18 cellular contexts compared by ENCODE assay signal in the genomic region with DNA sequence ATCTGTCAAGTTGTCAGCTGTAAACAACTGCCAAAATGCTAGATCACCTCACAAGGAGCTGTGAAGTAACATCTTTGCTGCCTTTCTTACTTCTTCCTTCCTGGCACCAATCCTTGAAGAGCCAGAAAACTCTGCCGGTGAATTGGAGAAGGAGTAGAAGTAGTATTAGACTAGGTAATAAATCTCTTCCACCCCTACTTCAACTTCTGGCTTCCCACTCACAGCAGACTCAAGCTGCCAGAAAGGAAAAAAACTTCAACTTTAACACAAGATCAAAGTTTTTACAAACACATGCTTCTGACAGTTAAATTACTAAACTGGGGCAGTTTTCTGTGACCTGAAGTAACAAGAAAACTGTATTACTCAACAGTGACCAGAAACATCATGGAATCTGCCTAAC.
DNase-seq lines count a peak whose midpoint lies in the region; ATAC-seq, FAIRE-seq and TF ChIP-seq lines count a peak whose summit lies in the region.
"Had no signal": no experiment of that assay in that cellular context is flagged by ENCODE, and none has a peak within 500 bp of the region (broad histone marks: within the 10 kb centered on the region; RNA-seq: fewer than 3 reads in every experiment).

No MANE protein-coding gene starts in this region.

- CTCF ChIA-PET in K562 (lab: Yijun Ruan, JAX; ENCODE audit: low intra/inter-chr PET ratio) (no interaction called here), WTC11 (lab: Charles Lee) (no interaction called here)

- no peak for TF ChIP-seq CTCF in K562 (IDR thresholded peaks at IDR 0.05 in 2 of 3, conservative IDR thresholded peaks at IDR 0.05 in 1 of 3; ENCODE audit: insufficient read depth in 2 of 3, low read depth in 1 of 3, low read length in 3 of 3)
- TF ChIP-seq CTCF in WTC11 (IDR thresholded peaks at IDR 0.05) = no peak

- no peak for ATAC-seq in K562
- ATAC-seq in GM21737 (IDR thresholded peaks at IDR 0.05; ENCODE audit: unreplicated experiment) = no peak
- ATAC-seq in WTC11 = no peak
- no peak for ATAC-seq in stimulated activated effector memory CD8-positive, alpha-beta T cell treated with anti-CD3 and anti-CD28 coated beads, Interleukin-12 subunit alpha, Interleukin-12 subunit beta, amount 100 ng/mL, for 72 hours
- ATAC-seq: A549; activated T-cell treated with anti-CD3 and anti-CD28 coated beads, Interleukin-2, amount 50 U/mL, for 4 hours; left colon; SK-N-SH treated with all-trans-retinoic acid at 6 μM for 48 hours had no signal

- DNase-seq in AG08395 (ENCODE audit: low spot score) (peak; percentile 7), KBM-7 (peak; percentile 49), K562 (ENCODE audit: extremely low read depth in 1 of 4, low spot score in 3 of 4) (no peak), mesenchymal stem cell (peak; percentile 38), RCC 7860 (ENCODE audit: low spot score) (no peak), WTC11 (ENCODE audit: low spot score) (no peak)
- no peak for DNase-seq in stimulated activated effector memory CD8-positive, alpha-beta T cell treated with anti-CD3 and anti-CD28 coated beads, Interleukin-12 subunit alpha, Interleukin-12 subunit beta, amount 100 ng/mL, for 72 hours (ENCODE audit: low spot score in 2 of 2)
- DNase-seq: activated T-cell treated with anti-CD3 and anti-CD28 coated beads, Interleukin-2, amount 50 U/mL, for 4 hours; amniotic stem cell; head of caudate nucleus; left colon; NCI-H1694 treated with DMSO at 0.1 percent for 48 hours; stimulated activated CD4-positive, alpha-beta T cell treated with anti-CD3 and anti-CD28 coated beads, Interleukin-12 subunit alpha, Interleukin-12 subunit beta, amount 100 ng/mL, for 4 hours; transverse colon had no signal

- H2AFZ ChIP-seq in K562 (ENCODE audit: low read depth, low read length) (peak overlapping the region; percentile 64), mesenchymal stem cell (ENCODE audit: low read depth, low read length) (no peak overlapping the region)

- H3K14ac ChIP-seq in mesenchymal stem cell (ENCODE audit: low read length in 2 of 2) = no peak overlapping the region

- H3K79me1 ChIP-seq in mesenchymal stem cell (replicated peaks; ENCODE audit: low read length, poor library complexity, severe bottlenecking) = no peaks in the 10 kb centered on the region

- in situ Hi-C loops in KBM-7 (cut with MboI; ENCODE audit: low pct_unique_long_range_greater_than_20kb, low sequenced_read_pairs) = no loop called here
- in situ Hi-C loops in K562 (cut with MboI) = no loop called here

- no peak overlapping the region for H3K23ac ChIP-seq in mesenchymal stem cell (ENCODE audit: low read length in 2 of 2)

- H3K27me3 Mint-ChIP-seq in WTC11 (ENCODE audit: low read depth) = no peaks in the 10 kb centered on the region
- H3K27me3 Mint-ChIP-seq: IgD-negative memory B cell had no signal

- H3K18ac ChIP-seq in mesenchymal stem cell (ENCODE audit: low read depth in 1 of 2, low read length in 2 of 2) = peak overlapping the region in 1 of 2 experiments; percentile 70

- H3K4me3 Mint-ChIP-seq in WTC11 = no peak overlapping the region
- no peak overlapping the region for H3K4me3 Mint-ChIP-seq in stimulated activated effector memory CD8-positive, alpha-beta T cell treated with anti-CD3 and anti-CD28 coated beads, Interleukin-12 subunit alpha, Interleukin-12 subunit beta, amount 100 ng/mL, for 72 hours
- H3K4me3 Mint-ChIP-seq: activated T-cell treated with anti-CD3 and anti-CD28 coated beads, Interleukin-2, amount 50 U/mL, for 4 hours; IgD-negative memory B cell had no signal

- no peak overlapping the region for H2BK12ac ChIP-seq in mesenchymal stem cell (ENCODE audit: low read length in 2 of 2)

- H3K27me3 ChIP-seq in K562 (ENCODE audit: control insufficient read depth in 2 of 2, insufficient read depth in 2 of 2, low read length in 2 of 2) (no peaks in the 10 kb centered on the region), mesenchymal stem cell (ENCODE audit: control insufficient read depth in 1 of 2, insufficient read depth in 1 of 2, low read length in 2 of 2) (no peaks in the 10 kb centered on the region)
- H3K27me3 ChIP-seq: transverse colon had no signal

- 0 out of 2 replicates have a peak, but pooled peaks cover 2% of the 10 kb centered on the region for H3K36me3 Mint-ChIP-seq in WTC11
- H3K36me3 Mint-ChIP-seq in stimulated activated effector memory CD8-positive, alpha-beta T cell treated with anti-CD3 and anti-CD28 coated beads, Interleukin-12 subunit alpha, Interleukin-12 subunit beta, amount 100 ng/mL, for 72 hours = no peaks in the 10 kb centered on the region
- H3K36me3 Mint-ChIP-seq: IgD-negative memory B cell had no signal

- no peaks in the 10 kb centered on the region for H3K36me3 ChIP-seq in K562 (ENCODE audit: control insufficient read depth, insufficient read depth, low read length)
- H3K36me3 ChIP-seq in mesenchymal stem cell (ENCODE audit: control insufficient read depth in 1 of 2, insufficient read depth in 2 of 2, low read depth in 1 of 2, low read length in 2 of 2) = no peaks in the 10 kb centered on the region
- H3K36me3 ChIP-seq: transverse colon had no signal

- H2AK5ac ChIP-seq in mesenchymal stem cell (ENCODE audit: low read length, severe bottlenecking) = no peak overlapping the region

- H3K9me3 ChIP-seq in K562 (replicated peaks; ENCODE audit: control insufficient read depth, insufficient read depth, low read depth, low read length) = no peaks in the 10 kb centered on the region
- H3K9me3 ChIP-seq in mesenchymal stem cell (ENCODE audit: control insufficient read depth, low read length) = no peaks in the 10 kb centered on the region
- H3K9me3 ChIP-seq: A549, transverse colon had no signal

- peak; percentile 11 for FAIRE-seq in K562 (lab: Jason Lieb, UNC)
- FAIRE-seq in RCC 7860 (lab: Jason Lieb, UNC) = no peak
- FAIRE-seq: A549 had no signal

- H2BK5ac ChIP-seq in mesenchymal stem cell (ENCODE audit: low read depth, low read length, poor library complexity, severe bottlenecking) = no peak overlapping the region

- peaks cover 5% of the 10 kb centered on the region for H3K9me3 Mint-ChIP-seq in WTC11
- H3K9me3 Mint-ChIP-seq in stimulated activated effector memory CD8-positive, alpha-beta T cell treated with anti-CD3 and anti-CD28 coated beads, Interleukin-12 subunit alpha, Interleukin-12 subunit beta, amount 100 ng/mL, for 72 hours = peaks cover 4% of the 10 kb centered on the region
- H3K9me3 Mint-ChIP-seq: activated T-cell treated with anti-CD3 and anti-CD28 coated beads, Interleukin-2, amount 50 U/mL, for 4 hours; IgD-negative memory B cell had no signal

- H3K27ac Mint-ChIP-seq in WTC11 = no peak overlapping the region
- H3K27ac Mint-ChIP-seq in stimulated activated effector memory CD8-positive, alpha-beta T cell treated with anti-CD3 and anti-CD28 coated beads, Interleukin-12 subunit alpha, Interleukin-12 subunit beta, amount 100 ng/mL, for 72 hours = no peak overlapping the region
- H3K27ac Mint-ChIP-seq: IgD-negative memory B cell had no signal

- H3K4me2 ChIP-seq in K562 (ENCODE audit: insufficient read depth, low read length) (no peak overlapping the region), mesenchymal stem cell (ENCODE audit: low read length, poor library complexity, severe bottlenecking) (no peak overlapping the region)

- BruUV-seq in K562 (replicated peaks; lab: Mats Ljungman, UMichigan) = no TSS peak

- intact Hi-C loops in K562 (cut with micrococcal nuclease) = no loop called here

- H3K27ac ChIP-seq in K562 (ENCODE audit: extremely low read depth, low read depth, low read length) (no peak overlapping the region), mesenchymal stem cell (ENCODE audit: low read length, poor library complexity, severe bottlenecking) (peak overlapping the region; percentile 32)
- H3K27ac ChIP-seq: A549, transverse colon had no signal

- H3K9me1 ChIP-seq in K562 (ENCODE audit: control insufficient read depth, insufficient read depth, low read length) = no peaks in the 10 kb centered on the region

- no peak overlapping the region for H2BK15ac ChIP-seq in mesenchymal stem cell (ENCODE audit: low read depth, poor library complexity, severe bottlenecking)

- no peak overlapping the region for H3K9ac ChIP-seq in K562 (ENCODE audit: insufficient read depth in 1 of 2, low read depth in 2 of 2, low read length in 2 of 2)
- no peak overlapping the region for H3K9ac ChIP-seq in mesenchymal stem cell (ENCODE audit: low read length)

- H3K79me2 ChIP-seq in K562 (ENCODE audit: control insufficient read depth, insufficient read depth, low read length) = no peaks in the 10 kb centered on the region

- 0 out of 5 replicates have a peak, but pooled peaks cover 0 to 13% of the 10 kb centered on the region in 2 experiments for H3K4me1 ChIP-seq in K562 (replicated peaks in 1 of 2; ENCODE audit: control insufficient read depth in 2 of 2, insufficient read depth in 2 of 2, low read length in 2 of 2)
- peaks cover 5% of the 10 kb centered on the region for H3K4me1 ChIP-seq in mesenchymal stem cell (ENCODE audit: control insufficient read depth, insufficient read depth, low read depth, low read length)

- no peak overlapping the region for H4K8ac ChIP-seq in mesenchymal stem cell (ENCODE audit: low read length)

- POLR2A ChIA-PET in K562 (lab: Yijun Ruan, JAX) = interaction anchor here (0.6 to 1.0 kb wide), 2 partner anchors 14 to 393 kb away, joined by 3 read pairs; no protein-coding TSS in a partner anchor
- POLR2A ChIA-PET in WTC11 (lab: Charles Lee) = no interaction called here

- 0% methylated on average over 1 of the region's 1 CpG for WGBS in K562 (ENCODE audit: insufficient coverage, low coverage, missing lambda C conversion rate)
- no CpG with 5 or more reads among the region's 1 CpG for WGBS in mesenchymal stem cell

- no peak for TF ChIP-seq POLR2A in K562 (conservative IDR thresholded peaks at IDR 0.05)

- H3K4ac ChIP-seq in mesenchymal stem cell (ENCODE audit: low read depth in 1 of 2, low read length in 2 of 2) = no peak overlapping the region

- no peak overlapping the region for H4K91ac ChIP-seq in mesenchymal stem cell (ENCODE audit: low read length)

- H3K4me3 ChIP-seq in K562 = no peak overlapping the region
- H3K4me3 ChIP-seq in mesenchymal stem cell (ENCODE audit: insufficient read depth in 1 of 2, low read depth in 1 of 2, low read length in 2 of 2) = no peak overlapping the region
- H3K4me3 ChIP-seq: A549, transverse colon had no signal

- no peaks in the 10 kb centered on the region for H4K20me1 ChIP-seq in K562 (replicated peaks; ENCODE audit: control insufficient read depth, insufficient read depth, low read length)

- no peak for TF ChIP-seq RAD21 in K562 (CRISPR knock-in tag; conservative IDR thresholded peaks at IDR 0.05 in 1 of 2, IDR thresholded peaks at IDR 0.05 in 1 of 2)

- TF ChIP-seq EP300 in K562 (IDR thresholded peaks at IDR 0.05; ENCODE audit: low read length) = no peak

- peaks cover 14% of the 10 kb centered on the region for H3K4me1 Mint-ChIP-seq in WTC11
- no peaks in the 10 kb centered on the region for H3K4me1 Mint-ChIP-seq in stimulated activated effector memory CD8-positive, alpha-beta T cell treated with anti-CD3 and anti-CD28 coated beads, Interleukin-12 subunit alpha, Interleukin-12 subunit beta, amount 100 ng/mL, for 72 hours

- H2BK120ac ChIP-seq in mesenchymal stem cell (ENCODE audit: low read depth, low read length) = no peak overlapping the region

TF ChIP-seq in K562, 482 proteins besides CTCF, POLR2A, EP300 and RAD21 (continues in another document):
- TF ChIP-seq MAFF (IDR thresholded peaks at IDR 0.05; ENCODE audit: low read length) = no peak

TF ChIP-seq in WTC11, 78 proteins besides CTCF, POLR2A, EP300 and RAD21:
- no peak for TF ChIP-seq RELA (CRISPR knock-in tag; IDR thresholded peaks at IDR 0.05; ENCODE audit: borderline replicate concordance)

Comparison
In these comparisons a context has a peak if more than half of its experiments do, and no peak if none do; other contexts are left out.
1. DNase-seq: peak in AG08395 (single experiment), KBM-7 (single experiment) and mesenchymal stem cell (single experiment); none in K562 (0 of 4), RCC 7860 (single experiment), WTC11 (single experiment) and stimulated activated effector memory CD8-positive, alpha-beta T cell treated with anti-CD3 and anti-CD28 coated beads, Interleukin-12 subunit alpha, Interleukin-12 subunit beta, amount 100 ng/mL, for 72 hours (0 of 2).